Comparison of ENCODE assay signal across 9 cellular contexts in the genomic region with DNA sequence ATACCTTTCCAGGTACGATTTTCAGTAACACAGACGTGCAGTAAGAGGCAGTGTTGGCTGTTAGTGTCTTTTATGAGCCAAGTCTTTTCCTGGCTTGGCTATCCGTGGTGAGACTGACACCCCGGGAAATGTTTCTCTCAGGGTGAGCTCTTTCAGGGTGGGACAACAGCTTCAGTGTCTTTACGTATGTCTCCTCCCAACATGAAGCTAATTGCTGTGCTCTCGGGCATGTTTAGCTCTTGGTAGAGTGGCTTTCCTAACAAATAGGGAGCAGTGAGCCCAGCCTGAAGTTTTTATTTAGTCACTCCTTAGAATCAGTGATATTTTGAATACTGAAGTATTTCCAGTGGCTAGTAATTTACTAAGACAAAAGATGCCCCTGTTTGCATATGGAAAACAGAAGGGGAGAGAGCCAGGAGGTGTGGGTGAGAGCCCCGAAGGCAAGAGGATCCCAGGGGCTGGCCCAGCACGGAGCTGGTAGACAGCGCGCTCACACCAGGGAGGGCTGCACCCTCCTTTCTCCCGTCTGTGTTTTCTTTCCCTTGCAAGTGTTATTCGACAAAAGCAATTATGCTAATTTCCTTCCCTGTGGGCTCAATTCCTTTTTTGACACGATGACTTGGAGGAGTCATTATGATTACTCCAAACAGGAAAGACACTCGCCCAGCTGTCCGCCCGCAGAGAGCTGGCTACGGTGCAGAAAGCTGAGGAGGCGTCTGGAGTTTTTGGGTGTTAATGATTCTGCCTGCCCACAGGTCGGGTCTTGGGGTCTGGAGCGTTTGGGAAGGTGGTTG. TPM values are rescaled to one million over a fixed set of nuclear protein-coding genes. Genes with fewer than 3 reads are reported as not detected.
A peak's percentile ranks its signal among the peaks of the same experiment; 100 is the strongest.
DNase-seq lines count a peak whose midpoint lies in the region; ATAC-seq and TF ChIP-seq lines count a peak whose summit lies in the region.
"Had no signal": no experiment of that assay in that cellular context is flagged by ENCODE, and none has a peak within 500 bp of the region (broad histone marks: within the 10 kb centered on the region; RNA-seq: fewer than 3 reads in every experiment).

No MANE protein-coding gene starts in this region.

- H3K27ac ChIP-seq in GM23338 (ENCODE audit: low read depth), result peak overlapping the region; percentile 71; the same call in 1 of the 2 replicates
- H3K27ac ChIP-seq in PC-3 (ENCODE audit: low read length), result no peak overlapping the region
- H3K27ac ChIP-seq in skeletal muscle tissue (ENCODE audit: low read depth, low read length), result peak overlapping the region; percentile 42

- peaks cover 11% of the 10 kb centered on the region for H3K27me3 Mint-ChIP-seq in GM23338 (ENCODE audit: insufficient read depth, low read depth, poor library complexity)
- H3K27me3 Mint-ChIP-seq: progenitor cell of endocrine pancreas had no signal

- H3K9me2 ChIP-seq in GM23338 (ENCODE audit: insufficient read depth) (peaks cover 26% of the 10 kb centered on the region), PC-3 (replicated peaks; ENCODE audit: low read length) (no peaks in the 10 kb centered on the region)

- H3K79me2 ChIP-seq in GM23338 (replicated peaks; ENCODE audit: insufficient read depth) (no peaks in the 10 kb centered on the region), PC-3 (ENCODE audit: low read length) (no peaks in the 10 kb centered on the region)

- H3K9ac ChIP-seq in PC-3 (ENCODE audit: low read length) (no peak overlapping the region), skeletal muscle tissue (ENCODE audit: low read depth in 1 of 3, low read length in 3 of 3) (peak overlapping the region in 1 of 3 donors; percentile 24)

- peaks cover 6% of the 10 kb centered on the region for H3K9me3 Mint-ChIP-seq in GM23338

- POLR2A ChIA-PET in PC-3 (lab: Charles Lee; ENCODE audit: unreplicated experiment), result interaction anchor here (0.7 kb wide), 1 partner anchor 43 kb away, joined by 3 read pairs; no protein-coding TSS in a partner anchor

- H3F3A ChIP-seq in GM23338 (replicated peaks; ENCODE audit: low read depth) (no peaks in the 10 kb centered on the region; the same call in 1 of the 2 replicates), PC-3 (ENCODE audit: low read length, unreplicated experiment) (no peaks in the 10 kb centered on the region)

- H3K36me3 ChIP-seq in GM23338 (ENCODE audit: insufficient read depth) (0 out of 2 replicates have a peak, but pooled peaks cover 4% of the 10 kb centered on the region), PC-3 (ENCODE audit: low read depth, low read length) (no peaks in the 10 kb centered on the region), skeletal muscle tissue (ENCODE audit: control insufficient read depth in 3 of 3, insufficient read depth in 3 of 3, low read length in 3 of 3) (peaks cover 0 to 8% (median 3%) of the 10 kb centered on the region in 3 donors)

- no TSS peak for BruUV-seq in PC-3 (replicated peaks; lab: Mats Ljungman, UMichigan)

- peaks cover 36% of the 10 kb centered on the region for H3K4me1 Mint-ChIP-seq in GM23338

- peak overlapping the region; percentile 70 for H3K4me3 Mint-ChIP-seq in GM23338

- H4K20me1 ChIP-seq in GM23338 (replicated peaks; ENCODE audit: insufficient read depth) (no peaks in the 10 kb centered on the region), PC-3 (ENCODE audit: low read length) (no peaks in the 10 kb centered on the region)

- H3K4me1 ChIP-seq in GM23338 (ENCODE audit: insufficient read depth), result peaks cover 29% of the 10 kb centered on the region
- peaks cover 24% of the 10 kb centered on the region for H3K4me1 ChIP-seq in PC-3 (ENCODE audit: insufficient read depth, low read length)
- peaks cover 15 to 27% (median 24%) of the 10 kb centered on the region in 3 donors for H3K4me1 ChIP-seq in skeletal muscle tissue (ENCODE audit: control insufficient read depth in 3 of 3, insufficient read depth in 3 of 3, low read length in 3 of 3)

- ATAC-seq in GM23338 (peak; percentile 95), PC-3 (no peak)

- no peaks in the 10 kb centered on the region for H3K27me3 ChIP-seq in GM23338 (ENCODE audit: insufficient read depth)
- H3K27me3 ChIP-seq in PC-3 (ENCODE audit: low read length), result 0 out of 2 replicates have a peak, but pooled peaks cover 10% of the 10 kb centered on the region
- no peaks in the 10 kb centered on the region for H3K27me3 ChIP-seq in skeletal muscle tissue (ENCODE audit: control insufficient read depth in 3 of 3, insufficient read depth in 3 of 3, low read length in 3 of 3)

- DNase-seq in GM23338 (ENCODE audit: low spot score), result peak; percentile 48
- no peak for DNase-seq in PC-3
- DNase-seq in epithelial cell of esophagus (ENCODE audit: low read depth), result peak; percentile 41
- DNase-seq in NCI-H1092 (lab: John Stamatoyannopoulos, UW), result no peak
- DNase-seq in posterior vena cava (ENCODE audit: low spot score), result no peak
- DNase-seq in NCI-H774 (lab: John Stamatoyannopoulos, UW), result no peak
- DNase-seq: activated naive CD4-positive, alpha-beta T cell treated with Interleukin-2 at 50 U/mL for 16 hours had no signal

- no peaks in the 10 kb centered on the region for H3K9me3 ChIP-seq in PC-3 (ENCODE audit: low read length)
- H3K9me3 ChIP-seq in skeletal muscle tissue (ENCODE audit: control insufficient read depth in 3 of 3, low read length in 3 of 3), result no peaks in the 10 kb centered on the region

- H3K36me3 Mint-ChIP-seq in GM23338 (ENCODE audit: low read depth), result peaks cover 33% of the 10 kb centered on the region

- 0 out of 2 replicates have a peak overlapping the region, but pooled peaks have one; percentile 47 for H3K27ac Mint-ChIP-seq in GM23338
- H3K27ac Mint-ChIP-seq: progenitor cell of endocrine pancreas had no signal

- H3K4me2 ChIP-seq in GM23338 (peak overlapping the region; percentile 78), PC-3 (ENCODE audit: low read length) (peak overlapping the region; percentile 13; the same call in 1 of the 2 replicates)

- intact Hi-C loops in PC-3 (cut with micrococcal nuclease) (no loop called here), posterior vena cava (cut with DNase I) (loop anchor here in 1 of 2 donors (5.0 kb wide), 1 partner anchor 310 kb away; no protein-coding TSS in a partner anchor)

- H3K4me3 ChIP-seq in GM23338 (peak overlapping the region; percentile 55), PC-3 (ENCODE audit: low read length) (no peak overlapping the region), epithelial cell of esophagus (ENCODE audit: low read length) (no peak overlapping the region), skeletal muscle tissue (ENCODE audit: low read length in 3 of 3) (peak overlapping the region in 2 of 3 donors; percentile 27)

- CTCF ChIA-PET in PC-3 (lab: Charles Lee), result no interaction called here

- no peak for TF ChIP-seq CTCF in GM23338 (conservative IDR thresholded peaks at IDR 0.05; ENCODE audit: low read depth in 2 of 2)
- no peak for TF ChIP-seq CTCF in PC-3 (conservative IDR thresholded peaks at IDR 0.05; ENCODE audit: low read depth, low read length)
- no peak for TF ChIP-seq CTCF in epithelial cell of esophagus (IDR thresholded peaks at IDR 0.05; ENCODE audit: insufficient read depth, low read depth, low read length, missing control alignments)

- H2AFZ ChIP-seq in GM23338 (peak overlapping the region; percentile 73), PC-3 (ENCODE audit: low read length) (no peak overlapping the region)

TF ChIP-seq in GM23338, 12 proteins besides CTCF, POLR2A, EP300 and RAD21 (continues in another document):
- no peak for TF ChIP-seq STAT1 (IDR thresholded peaks at IDR 0.05; ENCODE audit: unreplicated experiment)

RNA-seq across cellular contexts. Expression of a gene that starts 47.7 kb away (rescaled TPM):
- total RNA-seq in GM23338 (2014; rRNA removed; shearing (Covaris generic)), result 7.0 and 10.8 TPM in 2 replicates
- 7.4 and 8.0 TPM in 2 replicates for polyA plus RNA-seq in GM23338 (2016; fragmentation: Nextera tagmentation; extraction: Ambion mirVana)
- total RNA-seq in PC-3 (2014; rRNA removed) (1.1 and 1.9 TPM in 2 replicates), skeletal muscle tissue (118 TPM), posterior vena cava (100 to 1,000 TPM; 192 to 201 TPM)

Comparison
In these comparisons a context has a peak if more than half of its experiments do, and no peak if none do; other contexts are left out.
1. DNase-seq: peak in GM23338 (single experiment) and epithelial cell of esophagus (single experiment); none in PC-3 (single experiment), NCI-H1092 (single experiment), posterior vena cava (single experiment) and NCI-H774 (single experiment).
2. H3K4me3 ChIP-seq: peak in GM23338 (single experiment) and skeletal muscle tissue (2 of 3); none in PC-3 (single experiment) and epithelial cell of esophagus (single experiment).
3. RNA of a gene that starts 47.7 kb away (total RNA-seq): 192 to 201 TPM in posterior vena cava and 118 TPM in skeletal muscle tissue (single experiment); 7.0 to 10.8 TPM in GM23338 and 1.1 to 1.9 TPM in PC-3; every median in the first group is over 10 times any median in the second.